1 cellular context compared by ENCODE assay signal in the genomic region with DNA sequence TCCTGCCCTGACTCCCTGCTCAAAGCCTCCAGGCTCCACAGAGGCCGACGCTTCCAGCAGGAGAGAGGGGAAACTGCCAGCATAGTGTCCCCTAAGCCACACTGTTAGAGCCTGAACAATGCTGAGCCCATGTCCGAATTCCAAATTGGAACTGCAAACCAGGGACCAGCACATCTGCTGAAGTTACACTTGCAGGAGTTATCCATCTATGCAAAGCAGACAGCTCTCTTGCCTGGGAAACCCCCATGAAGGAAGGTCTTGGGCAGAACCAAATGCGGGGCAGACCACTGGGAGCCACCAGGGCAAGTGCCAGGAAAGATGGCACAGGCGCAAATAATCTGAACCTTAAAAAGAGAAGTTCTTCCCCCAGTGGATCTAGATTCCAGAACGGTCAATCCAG.
TF ChIP-seq lines count a peak whose summit lies in the region.

No MANE protein-coding gene starts in this region.

TF ChIP-seq in K562, 482 proteins besides CTCF, POLR2A, EP300 and RAD21:
- no peak for TF ChIP-seq WHSC1 (IDR thresholded peaks at IDR 0.05; ENCODE audit: low read length)
- no peak for TF ChIP-seq MAZ (CRISPR knock-in tag; conservative IDR thresholded peaks at IDR 0.05 in 1 of 2, IDR thresholded peaks at IDR 0.05 in 1 of 2)
- TF ChIP-seq, protein P1, sequence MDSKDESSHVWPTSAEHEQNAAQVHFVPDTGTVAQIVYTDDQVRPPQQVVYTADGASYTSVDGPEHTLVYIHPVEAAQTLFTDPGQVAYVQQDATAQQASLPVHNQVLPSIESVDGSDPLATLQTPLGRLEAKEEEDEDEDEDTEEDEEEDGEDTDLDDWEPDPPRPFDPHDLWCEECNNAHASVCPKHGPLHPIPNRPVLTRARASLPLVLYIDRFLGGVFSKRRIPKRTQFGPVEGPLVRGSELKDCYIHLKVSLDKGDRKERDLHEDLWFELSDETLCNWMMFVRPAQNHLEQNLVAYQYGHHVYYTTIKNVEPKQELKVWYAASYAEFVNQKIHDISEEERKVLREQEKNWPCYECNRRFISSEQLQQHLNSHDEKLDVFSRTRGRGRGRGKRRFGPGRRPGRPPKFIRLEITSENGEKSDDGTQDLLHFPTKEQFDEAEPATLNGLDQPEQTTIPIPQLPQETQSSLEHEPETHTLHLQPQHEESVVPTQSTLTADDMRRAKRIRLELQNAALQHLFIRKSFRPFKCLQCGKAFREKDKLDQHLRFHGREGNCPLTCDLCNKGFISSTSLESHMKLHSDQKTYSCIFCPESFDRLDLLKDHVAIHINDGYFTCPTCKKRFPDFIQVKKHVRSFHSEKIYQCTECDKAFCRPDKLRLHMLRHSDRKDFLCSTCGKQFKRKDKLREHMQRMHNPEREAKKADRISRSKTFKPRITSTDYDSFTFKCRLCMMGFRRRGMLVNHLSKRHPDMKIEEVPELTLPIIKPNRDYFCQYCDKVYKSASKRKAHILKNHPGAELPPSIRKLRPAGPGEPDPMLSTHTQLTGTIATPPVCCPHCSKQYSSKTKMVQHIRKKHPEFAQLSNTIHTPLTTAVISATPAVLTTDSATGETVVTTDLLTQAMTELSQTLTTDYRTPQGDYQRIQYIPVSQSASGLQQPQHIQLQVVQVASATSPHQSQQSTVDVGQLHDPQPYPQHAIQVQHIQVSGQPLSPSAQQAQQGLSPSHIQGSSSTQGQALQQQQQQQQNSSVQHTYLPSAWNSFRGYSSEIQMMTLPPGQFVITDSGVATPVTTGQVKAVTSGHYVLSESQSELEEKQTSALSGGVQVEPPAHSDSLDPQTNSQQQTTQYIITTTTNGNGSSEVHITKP (IDR thresholded peaks at IDR 0.05; ENCODE audit: partially characterized antibody), result peak; percentile 27
- no peak for TF ChIP-seq KLF6 (CRISPR knock-in tag; IDR thresholded peaks at IDR 0.05; ENCODE audit: borderline replicate concordance)
TF ChIP-seq in K562: peak in this region for 1.
